2 cellular contexts compared by ENCODE assay signal in the genomic region with DNA sequence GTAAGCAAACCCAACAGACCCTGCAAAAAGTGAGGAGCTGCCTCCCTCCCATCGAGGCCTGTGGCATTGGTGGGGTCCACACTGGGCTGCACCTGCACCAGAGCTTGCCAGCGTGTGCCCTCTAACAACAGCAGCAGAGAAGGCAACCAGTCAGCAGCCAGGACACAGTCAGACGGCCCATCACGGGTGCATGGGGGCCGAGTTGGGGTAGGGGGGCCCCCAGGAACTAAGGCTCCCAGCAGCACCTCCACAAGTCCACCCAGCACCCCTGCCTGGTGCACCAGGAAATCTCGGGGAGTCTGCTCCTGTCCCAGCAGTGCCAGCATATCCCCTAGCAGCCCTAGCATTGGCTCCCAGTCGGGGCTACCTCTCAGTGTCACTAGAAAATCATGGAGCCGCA. TPM values are rescaled to one million over a fixed set of nuclear protein-coding genes. Genes with fewer than 3 reads are reported as not detected.
"Had no signal": no experiment of that assay in that cellular context is flagged by ENCODE, and none has a peak within 500 bp of the region (broad histone marks: within the 10 kb centered on the region; RNA-seq: fewer than 3 reads in every experiment).

No MANE protein-coding gene starts in this region.

RNA-seq across cellular contexts. Expression of a gene that starts 0.8 kb away (rescaled TPM):
- total RNA-seq: LHCN-M2, M059J had no signal

RNA-seq across cellular contexts. Expression of a gene that starts 23.9 kb away (rescaled TPM):
- total RNA-seq: LHCN-M2, M059J had no signal
